In genomic region chr10:76779163-76779820, GRCh38 we compare ENCODE assay signal across 11 cellular contexts.
DNase-seq lines count a peak whose midpoint lies in the region; ATAC-seq and TF ChIP-seq lines count a peak whose summit lies in the region.
"Had no signal": no experiment of that assay in that cellular context is flagged by ENCODE, and none has a peak within 500 bp of the region (broad histone marks: within the 10 kb centered on the region; RNA-seq: fewer than 3 reads in every experiment).

No MANE protein-coding gene starts in this region.

- peaks cover 4 to 10% of the 10 kb centered on the region in 2 donors for H3K27me3 Mint-ChIP-seq in natural killer cell treated with Interleukin-12 subunit alpha and Interleukin-12 subunit beta and Interleukin-15 and Interleukin-18, amount 100 ng/mL, for 72 hours

- TF ChIP-seq CTCF in ascending aorta (IDR thresholded peaks at IDR 0.05) (peak in 2 of 3 experiments; percentile 11 to 31), smooth muscle cell (IDR thresholded peaks at IDR 0.05; ENCODE audit: borderline replicate concordance, insufficient read depth, poor library complexity, severe bottlenecking) (no peak), lower leg skin (IDR thresholded peaks at IDR 0.05) (no peak)

- H2AFZ ChIP-seq in smooth muscle cell (ENCODE audit: low read depth) = peak overlapping the region; percentile 66

- no peaks in the 10 kb centered on the region for H4K20me1 ChIP-seq in smooth muscle cell (ENCODE audit: low read depth)

- intact Hi-C loops in ascending aorta (cut with DNase I) (no loop called here), lower leg skin (cut with DNase I; ENCODE audit: low total_unique reads) (no loop called here)

- peak overlapping the region; percentile 63 for H3K4me2 ChIP-seq in smooth muscle cell

- H3K4me1 Mint-ChIP-seq in natural killer cell treated with Interleukin-12 subunit alpha and Interleukin-12 subunit beta and Interleukin-15 and Interleukin-18, amount 100 ng/mL, for 72 hours (ENCODE audit: low read depth in 2 of 2) = no peaks in the 10 kb centered on the region

- H3K27me3 ChIP-seq in ascending aorta (no peaks in the 10 kb centered on the region), smooth muscle cell (ENCODE audit: low read depth) (no peaks in the 10 kb centered on the region)
- H3K27me3 ChIP-seq: suprapubic skin had no signal

- no peak for ATAC-seq in natural killer cell treated with Interleukin-12 subunit alpha and Interleukin-12 subunit beta and Interleukin-15 and Interleukin-18, amount 100 ng/mL, for 72 hours

- CTCF ChIA-PET in HEK293T (lab: Yijun Ruan, JAX) = interaction anchor here (0.8 kb wide), 1 partner anchor 213 kb away, joined by 3 read pairs; no protein-coding TSS in a partner anchor

- H3K79me2 ChIP-seq in smooth muscle cell (ENCODE audit: low read depth) = no peaks in the 10 kb centered on the region

- H3F3A ChIP-seq in smooth muscle cell (ENCODE audit: low read depth) = peaks cover 5% of the 10 kb centered on the region

- H3K9me3 Mint-ChIP-seq in natural killer cell treated with Interleukin-12 subunit alpha and Interleukin-12 subunit beta and Interleukin-15 and Interleukin-18, amount 100 ng/mL, for 72 hours = no peaks in the 10 kb centered on the region

- no peaks in the 10 kb centered on the region for H3K36me3 Mint-ChIP-seq in natural killer cell treated with Interleukin-12 subunit alpha and Interleukin-12 subunit beta and Interleukin-15 and Interleukin-18, amount 100 ng/mL, for 72 hours

- no peak overlapping the region for H3K9ac ChIP-seq in smooth muscle cell (ENCODE audit: low read depth)

- H3K4me3 ChIP-seq in ascending aorta = no peak overlapping the region
- H3K4me3 ChIP-seq in smooth muscle cell = no peak overlapping the region
- no peak overlapping the region for H3K4me3 ChIP-seq in lower leg skin (ENCODE audit: low read depth, poor library complexity, severe bottlenecking)
- H3K4me3 ChIP-seq: lung, suprapubic skin had no signal

- POLR2A ChIA-PET in HEK293T (lab: Yijun Ruan, JAX) = no interaction called here

- H3K27ac ChIP-seq in ascending aorta (peak overlapping the region in 1 of 2 donors; percentile 46), smooth muscle cell (ENCODE audit: low read depth) (peak overlapping the region; percentile 9)
- H3K27ac ChIP-seq: suprapubic skin had no signal

- TF ChIP-seq POLR2A in lower leg skin (IDR thresholded peaks at IDR 0.05) = no peak

- WGBS in smooth muscle cell (ENCODE audit: low lambda C conversion rate) = 15% methylated on average over 9 of the region's 9 CpGs
- 53 to 61% methylated on average over 9 of the region's 9 CpGs for WGBS in lower leg skin, 2 donors

- no peak overlapping the region for H3K4me3 Mint-ChIP-seq in natural killer cell treated with Interleukin-12 subunit alpha and Interleukin-12 subunit beta and Interleukin-15 and Interleukin-18, amount 100 ng/mL, for 72 hours

- H3K4me1 ChIP-seq in ascending aorta (peaks cover 0 to 7% of the 10 kb centered on the region in 2 donors), smooth muscle cell (ENCODE audit: low read depth) (peaks cover 20% of the 10 kb centered on the region)
- H3K4me1 ChIP-seq: suprapubic skin had no signal

- DNase-seq in HEK293T (ENCODE audit: extremely low spot score) (peak; percentile 11), ascending aorta (ENCODE audit: low spot score in 2 of 2) (no peak), iPS-NIHi7 (ENCODE audit: extremely low spot score) (peak; percentile 41), smooth muscle cell (lab: John Stamatoyannopoulos, UW; ENCODE audit: unreplicated experiment) (no peak), lower leg skin (ENCODE audit: low spot score in 2 of 2) (no peak), LoVo (ENCODE audit: low spot score) (no peak)
- no peak for DNase-seq in activated T-cell treated with anti-CD3 and anti-CD28 coated beads, Interleukin-2, amount 50 U/mL, for 48 hours
- DNase-seq in natural killer cell treated with Interleukin-12 subunit alpha and Interleukin-12 subunit beta and Interleukin-15 and Interleukin-18, amount 100 ng/mL, for 72 hours (ENCODE audit: low spot score) = no peak
- DNase-seq: activated gamma-delta T cell treated with Interleukin-2 at 50 U/mL for 16 hours had no signal

- H3K36me3 ChIP-seq in ascending aorta (no peaks in the 10 kb centered on the region), smooth muscle cell (ENCODE audit: low read depth) (no peaks in the 10 kb centered on the region)
- H3K36me3 ChIP-seq: suprapubic skin had no signal

- H3K9me3 ChIP-seq in ascending aorta (peaks cover 0 to 5% of the 10 kb centered on the region in 2 donors), smooth muscle cell (replicated peaks; ENCODE audit: low read depth) (no peaks in the 10 kb centered on the region)
- H3K9me3 ChIP-seq: suprapubic skin had no signal

- H3K27ac Mint-ChIP-seq in natural killer cell treated with Interleukin-12 subunit alpha and Interleukin-12 subunit beta and Interleukin-15 and Interleukin-18, amount 100 ng/mL, for 72 hours = no peak overlapping the region

TF ChIP-seq in HEK293T, 16 proteins besides CTCF, POLR2A, EP300 and RAD21:
- TF ChIP-seq FOXK2 (IDR thresholded peaks at IDR 0.05) = no peak
- TF ChIP-seq BHLHE40 (IDR thresholded peaks at IDR 0.05; ENCODE audit: borderline replicate concordance) = no peak
- no peak for TF ChIP-seq CTBP1 (IDR thresholded peaks at IDR 0.05; ENCODE audit: borderline replicate concordance)
- peak; percentile 6; the same call in 1 of the 2 replicates for TF ChIP-seq PKNOX1 (IDR thresholded peaks at IDR 0.05)
- no peak for TF ChIP-seq ARNT (IDR thresholded peaks at IDR 0.05)
- no peak for TF ChIP-seq ZNF384 (IDR thresholded peaks at IDR 0.05)
- no peak for TF ChIP-seq L3MBTL2 (conservative IDR thresholded peaks at IDR 0.05)

Comparison
In these comparisons a context has a peak if more than half of its experiments do, and no peak if none do; other contexts are left out.
1. DNase-seq: peak in HEK293T (single experiment) and iPS-NIHi7 (single experiment); none in ascending aorta (0 of 2), smooth muscle cell (single experiment), activated T-cell treated with anti-CD3 and anti-CD28 coated beads, Interleukin-2, amount 50 U/mL, for 48 hours (0 of 2), lower leg skin (0 of 2), natural killer cell treated with Interleukin-12 subunit alpha and Interleukin-12 subunit beta and Interleukin-15 and Interleukin-18, amount 100 ng/mL, for 72 hours (single experiment) and LoVo (single experiment).
2. CTCF ChIP-seq: peak in ascending aorta (2 of 3); none in smooth muscle cell (single experiment) and lower leg skin (0 of 3).